In the genomic region with DNA sequence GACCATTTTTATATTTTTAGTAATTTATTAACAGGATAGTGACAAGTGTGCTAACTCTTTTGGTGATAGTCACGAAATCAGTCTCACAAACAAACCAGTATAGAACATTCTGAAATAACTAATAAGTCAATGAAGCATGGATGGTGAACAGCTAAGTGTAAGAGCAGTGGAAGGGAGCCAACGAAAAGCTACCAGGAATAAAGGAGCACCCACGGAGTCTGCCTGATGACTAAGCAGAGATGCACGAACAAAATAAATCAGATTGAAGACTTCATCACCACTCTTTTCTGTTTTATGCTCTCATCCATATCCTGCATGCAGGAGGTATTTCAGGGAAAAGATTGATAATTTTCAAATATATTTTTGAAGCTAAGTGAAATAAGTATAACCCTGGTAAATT, we compare ENCODE assay signal across 22 cellular contexts.
"Had no signal": no experiment of that assay in that cellular context is flagged by ENCODE, and none has a peak within 500 bp of the region (broad histone marks: within the 10 kb centered on the region; RNA-seq: fewer than 3 reads in every experiment).

No MANE protein-coding gene starts in this region.

- H3K4me3 ChIP-seq: breast epithelium, gastroesophageal sphincter, heart right ventricle, left lung, sigmoid colon, spleen had no signal

- H3K27me3 ChIP-seq: breast epithelium, gastroesophageal sphincter, heart right ventricle, left lung, sigmoid colon, spleen had no signal

- DNase-seq: activated B cell treated with CpG ODN at 0.5 μM for 24 hours; activated CD4-positive, alpha-beta memory T cell treated with anti-CD3 and anti-CD28 coated beads for 36 hours; activated CD4-positive, alpha-beta T cell treated with anti-CD3 and anti-CD28 coated beads for 4 hours; activated naive CD4-positive, alpha-beta T cell treated with Interleukin-2 at 50 U/mL for 16 hours; activated naive CD8-positive, alpha-beta T cell treated with anti-CD3 and anti-CD28 coated beads, Interleukin-2, amount 10 ng/mL, durations not matched to agents 7 days and 5 days; activated T-cell treated with anti-CD3 and anti-CD28 coated beads for 4 hours; cerebellar nuclear complex; dermis blood vessel endothelial cell; effector memory CD8-positive, alpha-beta T cell; heart right ventricle; left lung; midbrain; nephron progenitor cell; posterior cingulate gyrus; sigmoid colon; spleen; stimulated activated CD4-positive, alpha-beta T cell treated with anti-CD3 and anti-CD28 coated beads, Interleukin-4, amount 100 ng/mL, for 4 hours; T-helper 1 cell; T-helper 9 cell had no signal

- H3K36me3 ChIP-seq: breast epithelium, gastroesophageal sphincter, heart right ventricle, left lung, sigmoid colon, spleen had no signal

- ATAC-seq: effector memory CD8-positive, alpha-beta T cell; gastroesophageal sphincter; heart right ventricle; left lung; stimulated activated memory B cell treated with anti-CD40 and anti-IgM and Interleukin-4, amounts not matched to agents 10 μg/mL and 1 μg/mL and 100 μg/mL, for 72 hours had no signal

- H3K27ac ChIP-seq: breast epithelium, gastroesophageal sphincter, heart right ventricle, left lung, sigmoid colon, spleen had no signal

- H3K4me1 ChIP-seq: breast epithelium, gastroesophageal sphincter, heart right ventricle, left lung, sigmoid colon, spleen had no signal

- H3K9me3 ChIP-seq: breast epithelium, gastroesophageal sphincter, heart right ventricle, left lung, sigmoid colon, spleen had no signal
